ENCODE assay signal across 1 cellular context in genomic region chr4:587671-588350, GRCh38.
TF ChIP-seq lines count a peak whose summit lies in the region.

No MANE protein-coding gene starts in this region.

TF ChIP-seq in K562, 482 proteins besides CTCF, POLR2A, EP300 and RAD21 (continued from another document):
- TF ChIP-seq ZNF384 (IDR thresholded peaks at IDR 0.05; ENCODE audit: low read depth, low read length) (no peak), CHCHD3 (CRISPR knock-in tag; IDR thresholded peaks at IDR 0.05) (no peak), EZH2 (IDR thresholded peaks at IDR 0.05; ENCODE audit: borderline replicate concordance, low read depth, low read length) (no peak), PHF8 (IDR thresholded peaks at IDR 0.05; ENCODE audit: borderline replicate concordance, low read length) (no peak), SUPT5H (IDR thresholded peaks at IDR 0.05) (no peak), ZHX1 (conservative IDR thresholded peaks at IDR 0.05; ENCODE audit: low read length) (no peak), NONO (IDR thresholded peaks at IDR 0.05; ENCODE audit: low read depth in 2 of 2, low read length in 1 of 2) (no peak)
TF ChIP-seq in K562: peak in this region for 0.
